Comparison of ENCODE assay signal across 18 cellular contexts in the genomic region with DNA sequence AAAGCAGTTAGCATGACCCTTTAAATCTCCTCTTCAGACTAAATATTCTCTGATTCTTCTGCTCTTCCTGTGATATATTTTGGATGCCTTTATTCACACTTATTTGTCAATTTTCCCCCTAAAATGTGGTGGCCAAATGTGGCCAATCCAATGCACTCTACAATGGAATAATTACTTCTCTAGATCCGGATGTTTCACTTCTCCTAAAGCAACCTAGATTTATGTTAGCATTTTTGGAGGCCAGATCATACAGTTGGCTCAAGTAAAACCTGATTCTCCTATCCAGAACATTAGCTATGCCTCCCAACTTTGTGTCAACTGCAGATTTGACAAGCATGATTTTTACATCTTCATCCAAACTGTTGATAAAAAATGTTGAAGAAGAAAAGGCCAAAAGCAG.
DNase-seq lines count a peak whose midpoint lies in the region; ATAC-seq, FAIRE-seq and TF ChIP-seq lines count a peak whose summit lies in the region.
"Had no signal": no experiment of that assay in that cellular context is flagged by ENCODE, and none has a peak within 500 bp of the region (broad histone marks: within the 10 kb centered on the region; RNA-seq: fewer than 3 reads in every experiment).

No MANE protein-coding gene starts in this region.

- H3K9me2 ChIP-seq in DOHH2 (replicated peaks; ENCODE audit: control insufficient read depth, low read length): no peaks in the 10 kb centered on the region
- H3K9me2 ChIP-seq in OCI-LY7 (ENCODE audit: insufficient read depth, low read length): no peaks in the 10 kb centered on the region

- H3K27ac ChIP-seq in DOHH2 (ENCODE audit: low read depth, low read length): peak overlapping the region; percentile 13; the same call in 1 of the 2 replicates
- no peak overlapping the region for H3K27ac ChIP-seq in IMR-90 (ENCODE audit: insufficient read depth, low read length)
- H3K27ac ChIP-seq in OCI-LY7 (ENCODE audit: low read depth, low read length, poor library complexity, severe bottlenecking): peak overlapping the region; percentile 44
- H3K27ac ChIP-seq: HL-60 had no signal

- H2BK5ac ChIP-seq in IMR-90 (ENCODE audit: low read depth, low read length, poor library complexity, severe bottlenecking): no peak overlapping the region

- no peak for FAIRE-seq in RCC 7860 (lab: Jason Lieb, UNC)
- FAIRE-seq: A204.1, GM12892, GM18507, K562 had no signal

- H3K4me3 ChIP-seq in DOHH2 (ENCODE audit: low read length) (no peak overlapping the region), IMR-90 (ENCODE audit: insufficient read depth, low read depth, low read length) (no peak overlapping the region), OCI-LY7 (ENCODE audit: low read depth, low read length, poor library complexity, severe bottlenecking) (no peak overlapping the region)
- H3K4me3 ChIP-seq: HAP-1, K562 had no signal

- H3K18ac ChIP-seq in IMR-90 (ENCODE audit: low read depth, low read length): no peak overlapping the region

- no peak overlapping the region for H3K14ac ChIP-seq in IMR-90 (replicated peaks; ENCODE audit: low read depth, low read length)

- peaks cover 8% of the 10 kb centered on the region for H3K79me2 ChIP-seq in DOHH2 (ENCODE audit: control insufficient read depth, low read length)
- H3K79me2 ChIP-seq in OCI-LY7 (ENCODE audit: insufficient read depth, low read depth, low read length): peaks cover 6% of the 10 kb centered on the region

- TF ChIP-seq CTCF in DOHH2 (IDR thresholded peaks at IDR 0.05; ENCODE audit: low read depth, low read length, poor library complexity, severe bottlenecking) (no peak), IMR-90 (conservative IDR thresholded peaks at IDR 0.05; ENCODE audit: low read depth, low read length) (no peak), OCI-LY7 (conservative IDR thresholded peaks at IDR 0.05; ENCODE audit: low read length) (no peak)

- no peak overlapping the region for H3K9ac ChIP-seq in IMR-90 (ENCODE audit: low read depth, low read length)

- H3K9me1 ChIP-seq in IMR-90 (ENCODE audit: insufficient read depth, low read length): no peaks in the 10 kb centered on the region

- POLR2A ChIA-PET in IMR-90 (lab: Charles Lee; ENCODE audit: unreplicated experiment): no interaction called here
- POLR2A ChIA-PET in OCI-LY7 (lab: Charles Lee): interaction anchor here (0.6 to 1.0 kb wide), 2 partner anchors 51 to 348 kb away, joined by 3 read pairs; no protein-coding TSS in a partner anchor

- H4K20me1 ChIP-seq in DOHH2 (ENCODE audit: control insufficient read depth, insufficient read depth, low read depth, low read length) (no peaks in the 10 kb centered on the region), IMR-90 (ENCODE audit: insufficient read depth, low read length) (no peaks in the 10 kb centered on the region), OCI-LY7 (ENCODE audit: insufficient read depth, low read length) (no peaks in the 10 kb centered on the region)

- TF ChIP-seq POLR2A in IMR-90 (IDR thresholded peaks at IDR 0.05; ENCODE audit: low read depth, low read length): no peak

- WGBS in IMR-90 (ENCODE audit: extremely low coverage in 2 of 2, insufficient read length in 1 of 2), 2 experiments: no CpG with 5 or more reads among the region's 1 CpG

- H3F3A ChIP-seq in DOHH2 (ENCODE audit: control insufficient read depth, insufficient read depth): no peaks in the 10 kb centered on the region

- no peak overlapping the region for H2BK20ac ChIP-seq in IMR-90 (ENCODE audit: low read depth, low read length)

- no peak overlapping the region for H3K56ac ChIP-seq in IMR-90 (ENCODE audit: extremely low read depth, insufficient read depth, low read length)

- no peak overlapping the region for H2BK15ac ChIP-seq in IMR-90 (ENCODE audit: low read depth, low read length)

- no peak overlapping the region for H4K5ac ChIP-seq in IMR-90 (ENCODE audit: low read depth, low read length)

- no peak overlapping the region for H3K23ac ChIP-seq in IMR-90 (ENCODE audit: low read depth, low read length)

- no peak overlapping the region for H4K8ac ChIP-seq in IMR-90 (ENCODE audit: low read depth in 2 of 2, low read length in 2 of 2)

- H3K4ac ChIP-seq in IMR-90 (ENCODE audit: low read depth, low read length): no peak overlapping the region

- H2AK9ac ChIP-seq in IMR-90 (replicated peaks; ENCODE audit: low read depth, low read length, poor library complexity): no peak overlapping the region

- peak overlapping the region; percentile 27 for H3K4me2 ChIP-seq in DOHH2 (ENCODE audit: low read length)
- H3K4me2 ChIP-seq in IMR-90 (ENCODE audit: low read depth, low read length): no peak overlapping the region
- H3K4me2 ChIP-seq in OCI-LY7 (ENCODE audit: low read length): peak overlapping the region; percentile 52

- H3K4me1 ChIP-seq in DOHH2 (ENCODE audit: control insufficient read depth, low read length): peaks cover 45% of the 10 kb centered on the region
- peaks cover 3% of the 10 kb centered on the region; the same call in 1 of the 2 replicates for H3K4me1 ChIP-seq in IMR-90 (ENCODE audit: control insufficient read depth, insufficient read depth, low read length)
- peaks cover 53% of the 10 kb centered on the region for H3K4me1 ChIP-seq in OCI-LY7 (ENCODE audit: insufficient read depth, low read length, poor library complexity, severe bottlenecking)
- H3K4me1 ChIP-seq: BE2C, HAP-1 had no signal

- BruUV-seq in IMR-90 (replicated peaks; lab: Mats Ljungman, UMichigan) (no TSS peak), OCI-LY7 (replicated peaks; lab: Mats Ljungman, UMichigan) (no TSS peak)

- dilution Hi-C loops in IMR-90 (cut with HindIII; ENCODE audit: low sequenced_read_pairs, unreplicated experiment): no loop called here

- no peaks in the 10 kb centered on the region for H3K79me1 ChIP-seq in IMR-90 (ENCODE audit: low read depth in 1 of 2, low read length in 2 of 2)

- intact Hi-C loops in IMR-90 (cut with micrococcal nuclease) (no loop called here), OCI-LY7 (cut with micrococcal nuclease; ENCODE audit: unreplicated experiment) (no loop called here), left ventricle myocardium superior (cut with micrococcal nuclease) (no loop called here)

- ATAC-seq in IMR-90 (ENCODE audit: low read depth): peak; percentile 42; the same call in 1 of the 2 replicates
- ATAC-seq in GM21381 (IDR thresholded peaks at IDR 0.05; ENCODE audit: unreplicated experiment): no peak
- no peak for ATAC-seq in left ventricle myocardium superior
- ATAC-seq: K562 had no signal

- in situ Hi-C loops in IMR-90 (cut with MboI; ENCODE audit: low sequenced_read_pairs): no loop called here

- H2BK120ac ChIP-seq in IMR-90 (ENCODE audit: low read depth, low read length): no peak overlapping the region

- H2AFZ ChIP-seq in IMR-90 (replicated peaks; ENCODE audit: low read length, poor library complexity): no peak overlapping the region
- peak overlapping the region; percentile 37; the same call in 1 of the 2 replicates for H2AFZ ChIP-seq in OCI-LY7 (ENCODE audit: low read length)

- H4K91ac ChIP-seq in IMR-90 (ENCODE audit: insufficient read depth, low read depth, low read length): no peak overlapping the region

- H3K27me3 ChIP-seq in DOHH2 (ENCODE audit: control insufficient read depth, low read length) (no peaks in the 10 kb centered on the region), IMR-90 (ENCODE audit: control insufficient read depth, insufficient read depth, low read length) (no peaks in the 10 kb centered on the region)
- H3K27me3 ChIP-seq: BE2C had no signal

- no peak for TF ChIP-seq RAD21 in IMR-90 (IDR thresholded peaks at IDR 0.05; ENCODE audit: low read length)

- H3K36me3 ChIP-seq in DOHH2 (ENCODE audit: control insufficient read depth, low read length): no peaks in the 10 kb centered on the region
- H3K36me3 ChIP-seq in IMR-90 (ENCODE audit: control insufficient read depth, insufficient read depth, low read length): no peaks in the 10 kb centered on the region
- H3K36me3 ChIP-seq in OCI-LY7 (ENCODE audit: insufficient read depth, low read length): no peaks in the 10 kb centered on the region
- H3K36me3 ChIP-seq: BE2C, HAP-1 had no signal

- CTCF ChIA-PET in IMR-90 (lab: Yijun Ruan, JAX): no interaction called here
- CTCF ChIA-PET in OCI-LY7 (lab: Charles Lee; ENCODE audit: unreplicated experiment): no interaction called here

- H3K9me3 ChIP-seq in DOHH2 (ENCODE audit: control insufficient read depth, insufficient read depth, low read length): no peaks in the 10 kb centered on the region
- no peaks in the 10 kb centered on the region for H3K9me3 ChIP-seq in IMR-90 (ENCODE audit: control insufficient read depth, insufficient read depth, low read length)
- no peaks in the 10 kb centered on the region for H3K9me3 ChIP-seq in OCI-LY7 (ENCODE audit: low read length)
- H3K9me3 ChIP-seq: BE2C had no signal

- no peak overlapping the region for H2AK5ac ChIP-seq in IMR-90 (ENCODE audit: low read depth, low read length)

- DNase-seq in IMR-90: peak; percentile 28
- DNase-seq in OCI-LY7 (ENCODE audit: low spot score): peak; percentile 40
- no peak for DNase-seq in RCC 7860 (ENCODE audit: low spot score)
- DNase-seq in Kasumi-1 (lab: John Stamatoyannopoulos, UW): no peak
- DNase-seq in left ventricle myocardium superior: no peak
- DNase-seq: ACHN; BE2C; CD4-positive, alpha-beta memory T cell; DMS153; DMS79 had no signal

TF ChIP-seq in IMR-90, 13 proteins besides CTCF, POLR2A, EP300 and RAD21:
- TF ChIP-seq USF2 (IDR thresholded peaks at IDR 0.05; ENCODE audit: low read depth, low read length): no peak
- no peak for TF ChIP-seq RFX5 (IDR thresholded peaks at IDR 0.05; ENCODE audit: low read depth, low read length)
- no peak for TF ChIP-seq NFE2L2 (IDR thresholded peaks at IDR 0.05; ENCODE audit: low read depth, low read length)
- no peak for TF ChIP-seq BHLHE40 (IDR thresholded peaks at IDR 0.05; ENCODE audit: low read depth, low read length)

Comparison
In these comparisons a context has a peak if more than half of its experiments do, and no peak if none do; other contexts are left out.
1. DNase-seq: peak in IMR-90 (single experiment) and OCI-LY7 (single experiment); none in RCC 7860 (single experiment), Kasumi-1 (0 of 2) and left ventricle myocardium superior (single experiment).